Comparison of ENCODE assay signal across 8 cellular contexts in genomic region chr2:42770288-42771131, GRCh38. TPM values are rescaled to one million over a fixed set of nuclear protein-coding genes. Genes with fewer than 3 reads are reported as not detected.
DNase-seq lines count a peak whose midpoint lies in the region; ATAC-seq, FAIRE-seq and TF ChIP-seq lines count a peak whose summit lies in the region.

No MANE protein-coding gene starts in this region.

- CTCF ChIA-PET in Caco-2 (lab: Charles Lee), result no interaction called here

- no peaks in the 10 kb centered on the region for H3K27me3 Mint-ChIP-seq in Caco-2 (ENCODE audit: insufficient read depth, unreplicated experiment)

- BruUV-seq in Caco-2 (replicated peaks; lab: Mats Ljungman, UMichigan), result no TSS peak

- H3K79me2 ChIP-seq in keratinocyte (ENCODE audit: control insufficient read depth, insufficient read depth, low read length), result no peaks in the 10 kb centered on the region

- no peak overlapping the region for H3K9ac ChIP-seq in keratinocyte (ENCODE audit: control insufficient read depth, extremely low read depth, insufficient read depth, low read length)

- H3K36me3 Mint-ChIP-seq in Caco-2 (ENCODE audit: insufficient read depth, unreplicated experiment), result peaks cover 16% of the 10 kb centered on the region

- intact Hi-C loops in Caco-2 (cut with micrococcal nuclease; ENCODE audit: unreplicated experiment), result no loop called here

- H3K27ac ChIP-seq in keratinocyte (ENCODE audit: control insufficient read depth, insufficient read depth, low read length) (no peak overlapping the region), upper lobe of left lung (no peak overlapping the region)

- WGBS in upper lobe of left lung, 2 donors, result 74% methylated on average over 15 to 17 of the region's 19 CpGs

- no peak overlapping the region for H3K27ac Mint-ChIP-seq in Caco-2 (ENCODE audit: unreplicated experiment)

- POLR2A ChIA-PET in Caco-2 (lab: Charles Lee), result no interaction called here

- TF ChIP-seq CTCF in Caco-2 (IDR thresholded peaks at IDR 0.05; ENCODE audit: insufficient read depth in 1 of 2, low read depth in 1 of 2, low read length in 1 of 2, severe bottlenecking in 1 of 2, unreplicated experiment in 1 of 2), result peak; percentile 35 to 63
- TF ChIP-seq CTCF in keratinocyte (optimal IDR thresholded peaks at IDR 0.05 in 1 of 3, IDR thresholded peaks at IDR 0.05 in 1 of 3, conservative IDR thresholded peaks at IDR 0.05 in 1 of 3; ENCODE audit: extremely low read depth in 1 of 3, insufficient read depth in 2 of 3, low read length in 3 of 3), result peak; percentile 14 to 57 (median 42)
- TF ChIP-seq CTCF in upper lobe of left lung (IDR thresholded peaks at IDR 0.05), result peak; percentile 21 to 61 (median 39)

- no peaks in the 10 kb centered on the region for H3K4me1 ChIP-seq in Caco-2
- no peaks in the 10 kb centered on the region for H3K4me1 ChIP-seq in keratinocyte (ENCODE audit: control insufficient read depth, extremely low read depth, insufficient read depth, low read length)
- peaks cover 0 to 4% (median 0%) of the 10 kb centered on the region in 4 donors for H3K4me1 ChIP-seq in upper lobe of left lung

- ATAC-seq in GM21447 (IDR thresholded peaks at IDR 0.05; ENCODE audit: unreplicated experiment) (peak; percentile 54), upper lobe of left lung (ENCODE audit: low FRiP score in 2 of 2) (peak; percentile 73 to 76)

- DNase-seq in Caco-2, result peak in 1 of 2 experiments; percentile 53
- DNase-seq in NCI-H1092 (lab: John Stamatoyannopoulos, UW), result peak; percentile 11
- peak; percentile 52 for DNase-seq in amniotic epithelial cell (ENCODE audit: low read depth)
- DNase-seq in keratinocyte (ENCODE audit: low read depth, low spot score), result no peak
- DNase-seq in upper lobe of left lung, result peak in 1 of 2 donors; percentile 70
- no peak for DNase-seq in NCI-H1436 treated with DMSO at 0.1 percent for 48 hours (lab: John Stamatoyannopoulos, UW)
- DNase-seq in stimulated activated naive CD4-positive, alpha-beta T cell (lab: John Stamatoyannopoulos, UW), result no peak

- H2AFZ ChIP-seq in keratinocyte (ENCODE audit: control insufficient read depth, low read length), result no peak overlapping the region

- no peaks in the 10 kb centered on the region for H3K9me1 ChIP-seq in keratinocyte (ENCODE audit: control insufficient read depth, extremely low read depth, insufficient read depth, low read length)

- TF ChIP-seq EP300 in upper lobe of left lung (IDR thresholded peaks at IDR 0.05), result no peak

- H3K4me2 ChIP-seq in keratinocyte (ENCODE audit: control insufficient read depth, extremely low read depth, insufficient read depth, low read depth, low read length), result no peak overlapping the region

- no peak for TF ChIP-seq POLR2A in upper lobe of left lung (IDR thresholded peaks at IDR 0.05)

- H3K36me3 ChIP-seq in Caco-2 (ENCODE audit: control insufficient read depth, insufficient read depth, low read length) (no peaks in the 10 kb centered on the region), keratinocyte (ENCODE audit: control insufficient read depth in 2 of 2, extremely low read depth in 1 of 2, insufficient read depth in 2 of 2, low read length in 2 of 2) (no peaks in the 10 kb centered on the region), upper lobe of left lung (no peaks in the 10 kb centered on the region)

- H3K4me1 Mint-ChIP-seq in Caco-2 (ENCODE audit: low read depth, unreplicated experiment), result no peaks in the 10 kb centered on the region

- no peaks in the 10 kb centered on the region for H4K20me1 ChIP-seq in keratinocyte (ENCODE audit: control insufficient read depth, extremely low read depth, insufficient read depth, low read length)

- H3K9me3 ChIP-seq in Caco-2 (no peaks in the 10 kb centered on the region), keratinocyte (ENCODE audit: control insufficient read depth, low read depth, low read length) (no peaks in the 10 kb centered on the region), upper lobe of left lung (no peaks in the 10 kb centered on the region)

- H3K4me3 ChIP-seq in Caco-2 (ENCODE audit: low read depth, low read length) (no peak overlapping the region), keratinocyte (ENCODE audit: control insufficient read depth in 2 of 3, extremely low read depth in 1 of 3, insufficient read depth in 2 of 3, low read depth in 1 of 3, low read length in 3 of 3) (no peak overlapping the region), upper lobe of left lung (no peak overlapping the region)

- no peak for FAIRE-seq in keratinocyte (lab: Jason Lieb, UNC)

- dilution Hi-C loops in keratinocyte (cut with MboI; ENCODE audit: extremely low pct_ligation_motif_present, low sequenced_read_pairs), result no loop called here

- H3K27me3 ChIP-seq in Caco-2 (replicated peaks; ENCODE audit: control insufficient read depth, insufficient read depth, low read length) (no peaks in the 10 kb centered on the region), keratinocyte (ENCODE audit: control insufficient read depth, extremely low read depth, insufficient read depth, low read length) (no peaks in the 10 kb centered on the region), upper lobe of left lung (no peaks in the 10 kb centered on the region)

- no peaks in the 10 kb centered on the region for H3K9me3 Mint-ChIP-seq in Caco-2 (ENCODE audit: unreplicated experiment)

- H3K4me3 Mint-ChIP-seq in Caco-2 (ENCODE audit: unreplicated experiment), result no peak overlapping the region

RNA-seq across cellular contexts. Expression of gene OXER1, which starts 6.6 kb away (rescaled TPM):
- 10.9 and 11.0 TPM in 2 replicates for total RNA-seq in Caco-2 (2022)
- not detected in 3 replicates for polyA plus RNA-seq in keratinocyte
- polyA plus RNA-seq in keratinocyte (2011; ENCODE audit: low read depth), result not detected
- not detected in 2 replicates for polyA plus RNA-seq in keratinocyte (2011; cell fraction: cytosol; rRNA removed)
- polyA plus RNA-seq in keratinocyte (2011; cell fraction: nucleus; rRNA removed), result not detected in 2 replicates
- polyA plus RNA-seq in keratinocyte (2012; ENCODE audit: low replicate concordance), result 0.08 TPM in 1 of 2 replicates, not detected in the other
- not detected in 3 replicates for polyA minus RNA-seq in keratinocyte
- polyA minus RNA-seq in keratinocyte (2011; cell fraction: cytosol; rRNA and poly(A)+ RNA removed), result not detected
- not detected in 2 replicates for polyA minus RNA-seq in keratinocyte (2011; cell fraction: nucleus; rRNA and poly(A)+ RNA removed)
- 1 to 10 TPM in 4 of 6 donors, under 1 TPM in 2; 0.22 to 3.1 (median 1.3) TPM for total RNA-seq in upper lobe of left lung

RNA-seq across cellular contexts. Expression of gene HAAO, which starts 21.9 kb away (rescaled TPM):
- total RNA-seq in Caco-2 (2022) (44.1 and 47.5 TPM in 2 replicates), upper lobe of left lung (1 to 10 TPM; 1.8 to 9.4 (median 7.1) TPM)
- polyA plus RNA-seq in keratinocyte, result 0.05 to 0.08 TPM in 2 of 3 replicates, not detected in the other
- polyA plus RNA-seq in keratinocyte (2011; ENCODE audit: low read depth), result not detected
- polyA plus RNA-seq in keratinocyte (2011; cell fraction: cytosol; rRNA removed), result not detected in 2 replicates
- polyA plus RNA-seq in keratinocyte (2011; cell fraction: nucleus; rRNA removed), result not detected in 2 replicates
- not detected in 2 replicates for polyA plus RNA-seq in keratinocyte (2012; ENCODE audit: low replicate concordance)
- polyA minus RNA-seq in keratinocyte, result 0.62 TPM in 1 of 3 replicates, not detected in the others
- not detected for polyA minus RNA-seq in keratinocyte (2011; cell fraction: cytosol; rRNA and poly(A)+ RNA removed)
- polyA minus RNA-seq in keratinocyte (2011; cell fraction: nucleus; rRNA and poly(A)+ RNA removed), result not detected in 2 replicates

Comparison
In these comparisons a context has a peak if more than half of its experiments do, and no peak if none do; other contexts are left out.
1. DNase-seq: peak in NCI-H1092 (single experiment) and amniotic epithelial cell (single experiment); none in keratinocyte (single experiment), NCI-H1436 treated with DMSO at 0.1 percent for 48 hours (single experiment) and stimulated activated naive CD4-positive, alpha-beta T cell (0 of 6).
2. Peak in every context shown above with its lines, with median percentiles within 50 percentile points of each other: CTCF ChIP-seq.